10 cellular contexts compared by ENCODE assay signal in the genomic region with DNA sequence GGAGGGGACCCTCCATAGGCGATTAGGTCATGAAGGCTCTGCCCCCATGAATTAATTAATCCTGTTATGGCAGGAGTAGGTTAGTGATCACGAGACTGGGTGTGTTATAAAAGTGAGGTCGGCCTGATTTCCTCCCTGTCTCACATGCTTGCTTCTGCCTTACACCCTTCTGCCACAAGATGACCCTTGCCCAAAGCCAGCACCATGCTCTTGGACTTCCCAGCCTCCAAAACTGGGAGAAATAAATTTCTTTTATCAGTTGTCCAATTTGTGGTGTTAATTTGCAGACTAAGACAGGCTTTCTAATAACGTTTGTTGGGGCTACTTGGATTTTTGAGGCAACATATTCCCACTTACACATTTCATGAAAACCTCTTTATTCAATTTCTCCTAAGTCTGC. TPM values are rescaled to one million over a fixed set of nuclear protein-coding genes. Genes with fewer than 3 reads are reported as not detected.
"Had no signal": no experiment of that assay in that cellular context is flagged by ENCODE, and none has a peak within 500 bp of the region (broad histone marks: within the 10 kb centered on the region; RNA-seq: fewer than 3 reads in every experiment).

No MANE protein-coding gene starts in this region.

- H3K27ac ChIP-seq: GM23248, HL-60 had no signal

- H3K9me3 ChIP-seq: HAP-1 had no signal

- FAIRE-seq: K562 had no signal

- H3K9ac ChIP-seq: GM23248 had no signal

- H3K4me3 ChIP-seq: GM23248, HAP-1, K562 had no signal

- H3K36me3 ChIP-seq: HAP-1 had no signal

- DNase-seq: GOT3, IMR-90 had no signal

- H3K4me1 ChIP-seq: HAP-1 had no signal

- H2AFZ ChIP-seq: GM23248 had no signal

RNA-seq across cellular contexts. Expression of gene ALDH3B2, which starts 23.4 kb away (rescaled TPM):
- total RNA-seq: GM23248, H4, H7, HFFc6, HT1080, IMR-90, K562 had no signal
- polyA plus RNA-seq: GM23248, IMR-90, K562 had no signal

RNA-seq across cellular contexts. Expression of gene ACY3, which starts 47.3 kb away (rescaled TPM):
- total RNA-seq: GM23248, H7, HFFc6, HT1080, IMR-90, K562 had no signal
- polyA plus RNA-seq: GM23248, IMR-90, K562 had no signal

RNA-seq across cellular contexts. Expression of gene TBX10, which starts 58.3 kb away (rescaled TPM):
- total RNA-seq: GM23248, H4, H7, HFFc6, HT1080, IMR-90, K562 had no signal
- polyA plus RNA-seq: GM23248, IMR-90, K562 had no signal
